ENCODE assay signal across 16 cellular contexts in genomic region chr17:6532441-6532885, GRCh38. TPM values are rescaled to one million over a fixed set of nuclear protein-coding genes. Genes with fewer than 3 reads are reported as not detected.
A peak's percentile ranks its signal among the peaks of the same experiment; 100 is the strongest.
DNase-seq lines count a peak whose midpoint lies in the region; ATAC-seq and TF ChIP-seq lines count a peak whose summit lies in the region.
"Had no signal": no experiment of that assay in that cellular context is flagged by ENCODE, and none has a peak within 500 bp of the region (broad histone marks: within the 10 kb centered on the region; RNA-seq: fewer than 3 reads in every experiment).

No MANE protein-coding gene starts in this region.

- TF ChIP-seq POLR2A in heart left ventricle (IDR thresholded peaks at IDR 0.05) (no peak), esophagus muscularis mucosa (IDR thresholded peaks at IDR 0.05; ENCODE audit: low read depth) (no peak)

- no peak overlapping the region for H3K9ac ChIP-seq in trophoblast cell (ENCODE audit: low read length)
- H3K9ac ChIP-seq: BLaER1 treated with 17β-estradiol and CSF1 and Interleukin-3, amounts not matched to agents 10 nM and 100 nM; GM23248 had no signal

- no peak overlapping the region for H2AK5ac ChIP-seq in trophoblast cell (ENCODE audit: low read length)

- H3K27me3 ChIP-seq in heart left ventricle (no peaks in the 10 kb centered on the region), left ventricle myocardium inferior (ENCODE audit: low read depth) (no peaks in the 10 kb centered on the region), esophagus muscularis mucosa (no peaks in the 10 kb centered on the region), trophoblast cell (ENCODE audit: insufficient read depth, low read length) (no peaks in the 10 kb centered on the region)
- H3K27me3 ChIP-seq: BLaER1 treated with 17β-estradiol and CSF1 and Interleukin-3, amounts not matched to agents 10 nM and 100 nM had no signal

- no peaks in the 10 kb centered on the region for H3K4me1 ChIP-seq in heart left ventricle
- H3K4me1 ChIP-seq in left ventricle myocardium inferior, result peaks cover 8% of the 10 kb centered on the region
- H3K4me1 ChIP-seq in esophagus muscularis mucosa, result peaks cover 0 to 73% (median 72%) of the 10 kb centered on the region in 4 donors
- H3K4me1 ChIP-seq in trophoblast cell (ENCODE audit: control insufficient read depth in 1 of 2, insufficient read depth in 2 of 2, low read length in 2 of 2), result no peaks in the 10 kb centered on the region
- H3K4me1 ChIP-seq: BLaER1 treated with 17β-estradiol and CSF1 and Interleukin-3, amounts not matched to agents 10 nM and 100 nM had no signal

- H3K18ac ChIP-seq in trophoblast cell (ENCODE audit: low read length), result no peak overlapping the region

- no peak overlapping the region for H3K14ac ChIP-seq in trophoblast cell (ENCODE audit: low read length)

- H3K36me3 ChIP-seq in heart left ventricle, result no peaks in the 10 kb centered on the region
- no peaks in the 10 kb centered on the region for H3K36me3 ChIP-seq in left ventricle myocardium inferior
- H3K36me3 ChIP-seq in esophagus muscularis mucosa, result peaks cover 0 to 5% (median 2%) of the 10 kb centered on the region in 4 donors
- H3K36me3 ChIP-seq in trophoblast cell (ENCODE audit: control insufficient read depth in 1 of 2, insufficient read depth in 2 of 2, low read length in 2 of 2), result no peaks in the 10 kb centered on the region
- H3K36me3 ChIP-seq: BLaER1 treated with 17β-estradiol and CSF1 and Interleukin-3, amounts not matched to agents 10 nM and 100 nM had no signal

- H3K4me2 ChIP-seq in trophoblast cell (ENCODE audit: low read length), result no peak overlapping the region
- H3K4me2 ChIP-seq: BLaER1 treated with 17β-estradiol and CSF1 and Interleukin-3, amounts not matched to agents 10 nM and 100 nM had no signal

- H3K9me3 ChIP-seq in heart left ventricle (no peaks in the 10 kb centered on the region), left ventricle myocardium inferior (replicated peaks) (no peaks in the 10 kb centered on the region), esophagus muscularis mucosa (no peaks in the 10 kb centered on the region), trophoblast cell (ENCODE audit: insufficient read depth, low read depth, low read length) (no peaks in the 10 kb centered on the region)
- H3K9me3 ChIP-seq: BLaER1 treated with 17β-estradiol and CSF1 and Interleukin-3, amounts not matched to agents 10 nM and 100 nM had no signal

- DNase-seq in heart left ventricle, result no peak
- DNase-seq in left ventricle myocardium inferior, result no peak
- DNase-seq in esophagus muscularis mucosa (ENCODE audit: extremely low spot score), result no peak
- DNase-seq in sciatic nerve (ENCODE audit: low spot score), result peak; percentile 8
- no peak for DNase-seq in DMS53 treated with DMSO at 0.1 percent for 48 hours (lab: John Stamatoyannopoulos, UW; ENCODE audit: unreplicated experiment)
- no peak for DNase-seq in trophoblast cell
- DNase-seq: 8988T; ACHN; CD4-positive, CD25-positive, alpha-beta regulatory T cell; DMS53; GM23248 had no signal

- H3K4ac ChIP-seq in trophoblast cell (ENCODE audit: low read depth, low read length), result no peak overlapping the region

- TF ChIP-seq CTCF in heart left ventricle (IDR thresholded peaks at IDR 0.05) (no peak), left ventricle myocardium inferior (IDR thresholded peaks at IDR 0.05; ENCODE audit: borderline replicate concordance) (no peak), esophagus muscularis mucosa (IDR thresholded peaks at IDR 0.05) (no peak)

- H4K8ac ChIP-seq in trophoblast cell (ENCODE audit: low read depth, low read length), result no peak overlapping the region

- intact Hi-C loops in heart left ventricle (cut with DNase I) (no loop called here), left ventricle myocardium inferior (cut with micrococcal nuclease) (no loop called here), esophagus muscularis mucosa (cut with DNase I) (no loop called here), sciatic nerve (cut with DNase I) (no loop called here)

- H4K91ac ChIP-seq in trophoblast cell (ENCODE audit: low read depth, low read length), result no peak overlapping the region

- H3K79me2 ChIP-seq in trophoblast cell (ENCODE audit: control insufficient read depth, insufficient read depth, low read length, poor library complexity), result no peaks in the 10 kb centered on the region

- ATAC-seq in heart left ventricle, result peak in 3 of 4 donors; percentile 39 to 57 (median 47)
- no peak for ATAC-seq in sciatic nerve
- no peak for ATAC-seq in HG03460 (IDR thresholded peaks at IDR 0.05; ENCODE audit: unreplicated experiment)
- ATAC-seq: GM12878, HCT116 had no signal

- no peak overlapping the region for H3K23ac ChIP-seq in trophoblast cell (ENCODE audit: low read length)

- H2AFZ ChIP-seq in trophoblast cell (ENCODE audit: insufficient read depth, low read length, poor library complexity), result no peak overlapping the region
- H2AFZ ChIP-seq: GM23248 had no signal

- no peak overlapping the region for H2BK12ac ChIP-seq in trophoblast cell (ENCODE audit: low read length)

- no peaks in the 10 kb centered on the region for H3K79me1 ChIP-seq in trophoblast cell (ENCODE audit: low read length)

- H3K4me3 ChIP-seq in heart left ventricle (no peak overlapping the region), left ventricle myocardium inferior (no peak overlapping the region), esophagus muscularis mucosa (no peak overlapping the region), trophoblast cell (ENCODE audit: low read depth, low read length) (no peak overlapping the region)
- H3K4me3 ChIP-seq: BLaER1 treated with 17β-estradiol and CSF1 and Interleukin-3, amounts not matched to agents 10 nM and 100 nM; GM12878; GM23248 had no signal

- H3K27ac ChIP-seq in heart left ventricle (no peak overlapping the region), left ventricle myocardium inferior (replicated peaks) (no peak overlapping the region), esophagus muscularis mucosa (replicated peaks in 1 of 4) (peak overlapping the region; percentile 70 to 81 (median 75)), temporal lobe (ENCODE audit: low read depth, low read length) (peak overlapping the region; percentile 57), trophoblast cell (ENCODE audit: low read depth, low read length) (no peak overlapping the region)
- H3K27ac ChIP-seq: BLaER1 treated with 17β-estradiol and CSF1 and Interleukin-3, amounts not matched to agents 10 nM and 100 nM; GM23248 had no signal

- no peak overlapping the region for H4K12ac ChIP-seq in trophoblast cell (ENCODE audit: low read depth, low read length)

- WGBS in heart left ventricle, 4 donors, result 41 to 56% (median 48%) methylated on average over 5 of the region's 5 CpGs
- 46% methylated on average over 5 of the region's 5 CpGs for WGBS in esophagus muscularis mucosa
- no CpG with 5 or more reads among the region's 5 CpGs for WGBS in trophoblast cell (ENCODE audit: extremely low coverage, insufficient coverage, insufficient read length)

- peak; percentile 81 for TF ChIP-seq EP300 in esophagus muscularis mucosa (IDR thresholded peaks at IDR 0.05)

- no peak overlapping the region for H2BK5ac ChIP-seq in trophoblast cell (ENCODE audit: low read depth, low read length, poor library complexity)

- H2BK120ac ChIP-seq in trophoblast cell (ENCODE audit: insufficient read depth, low read length, poor library complexity), result no peak overlapping the region

RNA-seq across cellular contexts. Expression of gene PITPNM3, which starts 23.9 kb away (rescaled TPM):
- total RNA-seq in heart left ventricle (1 to 10 TPM in 1 of 9 donors, under 1 TPM in 8; 0.16 to 1.7 (median 0.33) TPM), left ventricle myocardium inferior (0.36 TPM), esophagus muscularis mucosa (10 to 100 TPM; 46.5 to 93.2 (median 68.9) TPM), sciatic nerve (4.3 TPM), temporal lobe (9.6 TPM)
- polyA plus RNA-seq in heart left ventricle, result under 1 TPM; 0.23 to 0.42 TPM
- polyA plus RNA-seq in trophoblast cell (2013), result 0.58 and 0.64 TPM in 2 replicates

Comparison
In these comparisons a context has a peak if more than half of its experiments do, and no peak if none do; other contexts are left out.
1. ATAC-seq: peak in heart left ventricle (3 of 4); none in sciatic nerve (single experiment) and HG03460 (single experiment).
2. H3K27ac ChIP-seq: peak in esophagus muscularis mucosa (4 of 4) and temporal lobe (single experiment); none in heart left ventricle (0 of 12), left ventricle myocardium inferior (single experiment) and trophoblast cell (single experiment).